In genomic region chr4:18319456-18319855, GRCh38 we compare ENCODE assay signal across 12 cellular contexts.
DNase-seq lines count a peak whose midpoint lies in the region; TF ChIP-seq lines count a peak whose summit lies in the region.
"Had no signal": no experiment of that assay in that cellular context is flagged by ENCODE, and none has a peak within 500 bp of the region (broad histone marks: within the 10 kb centered on the region; RNA-seq: fewer than 3 reads in every experiment).

No MANE protein-coding gene starts in this region.

- no peak overlapping the region for H2BK12ac ChIP-seq in neuronal stem cell (ENCODE audit: low read length)

- H2AFZ ChIP-seq in neuronal stem cell (ENCODE audit: low read length), result peak overlapping the region; percentile 1

- H2BK120ac ChIP-seq in neuronal stem cell (ENCODE audit: low read depth, low read length), result no peak overlapping the region

- H3K9ac ChIP-seq in endocrine pancreas (ENCODE audit: control insufficient read depth, insufficient read depth, low read length), result no peak overlapping the region
- no peak overlapping the region for H3K9ac ChIP-seq in neuronal stem cell (ENCODE audit: low read depth, low read length, poor library complexity)

- H3K4ac ChIP-seq in neuronal stem cell (ENCODE audit: low read length), result no peak overlapping the region

- H4K91ac ChIP-seq in neuronal stem cell (ENCODE audit: low read depth, low read length, poor library complexity), result no peak overlapping the region

- no peak overlapping the region for H2BK5ac ChIP-seq in neuronal stem cell (ENCODE audit: low read length)

- H3K36me3 ChIP-seq in BE2C (no peaks in the 10 kb centered on the region), endocrine pancreas (ENCODE audit: control insufficient read depth, insufficient read depth, low read length) (no peaks in the 10 kb centered on the region), neuronal stem cell (replicated peaks in 1 of 2; ENCODE audit: control insufficient read depth in 2 of 2, insufficient read depth in 2 of 2, low read length in 2 of 2) (no peaks in the 10 kb centered on the region), WERI-Rb-1 (no peaks in the 10 kb centered on the region)

- no peak overlapping the region for H3K4me2 ChIP-seq in neuronal stem cell (ENCODE audit: insufficient read depth, low read length, poor library complexity, severe bottlenecking)

- H3K4me3 ChIP-seq in BE2C (ENCODE audit: low read depth, low read length), result peak overlapping the region; percentile 51
- peak overlapping the region; percentile 35 for H3K4me3 ChIP-seq in endocrine pancreas (ENCODE audit: control insufficient read depth, insufficient read depth, low read length)
- no peak overlapping the region for H3K4me3 ChIP-seq in neuronal stem cell (ENCODE audit: low read length in 2 of 2)
- no peak overlapping the region for H3K4me3 ChIP-seq in WERI-Rb-1 (ENCODE audit: low read depth, low read length)

- no peaks in the 10 kb centered on the region for H3K79me1 ChIP-seq in neuronal stem cell (ENCODE audit: low read depth, low read length)

- no CpG with 5 or more reads among the region's 6 CpGs for WGBS in neuronal stem cell (ENCODE audit: extremely low coverage in 2 of 2, insufficient read length in 2 of 2, insufficient replicate concordance in 1 of 2), 2 donors

- peaks cover 40% of the 10 kb centered on the region for H3K4me1 ChIP-seq in BE2C
- peaks cover 4% of the 10 kb centered on the region for H3K4me1 ChIP-seq in endocrine pancreas (ENCODE audit: control insufficient read depth, insufficient read depth, low read length)
- peaks cover 0 to 6% of the 10 kb centered on the region in 2 donors for H3K4me1 ChIP-seq in neuronal stem cell (ENCODE audit: control insufficient read depth in 2 of 2, insufficient read depth in 1 of 2, low read depth in 1 of 2, low read length in 2 of 2)

- H3K14ac ChIP-seq in neuronal stem cell (ENCODE audit: low read length), result no peak overlapping the region

- no peak overlapping the region for H2AK5ac ChIP-seq in neuronal stem cell (ENCODE audit: low read depth, low read length)

- H3K27me3 ChIP-seq in BE2C, result no peaks in the 10 kb centered on the region
- H3K27me3 ChIP-seq in endocrine pancreas (ENCODE audit: control insufficient read depth, insufficient read depth, low read length), result no peaks in the 10 kb centered on the region
- no peaks in the 10 kb centered on the region for H3K27me3 ChIP-seq in neuronal stem cell (ENCODE audit: control insufficient read depth in 3 of 3, insufficient read depth in 3 of 3, low read depth in 1 of 3, low read length in 3 of 3)
- H3K27me3 ChIP-seq in WERI-Rb-1 (ENCODE audit: insufficient read depth, low read depth, severe bottlenecking), result no peaks in the 10 kb centered on the region

- H2BK15ac ChIP-seq in neuronal stem cell (ENCODE audit: low read length), result no peak overlapping the region

- TF ChIP-seq CTCF in BE2C (IDR thresholded peaks at IDR 0.05; ENCODE audit: low read depth, low read length) (no peak), WERI-Rb-1 (IDR thresholded peaks at IDR 0.05; ENCODE audit: low read depth, low read length) (no peak)

- no peak overlapping the region for H3K27ac ChIP-seq in neuronal stem cell (replicated peaks; ENCODE audit: low read length)
- no peak overlapping the region for H3K27ac ChIP-seq in WERI-Rb-1

- no peak overlapping the region for H3K18ac ChIP-seq in neuronal stem cell (ENCODE audit: low read length)

- H4K8ac ChIP-seq in neuronal stem cell (ENCODE audit: low read depth, low read length), result no peak overlapping the region

- DNase-seq in BE2C (no peak), DMS53 treated with DMSO at 0.1 percent for 48 hours (lab: John Stamatoyannopoulos, UW; ENCODE audit: unreplicated experiment) (peak; percentile 32), neuronal stem cell (ENCODE audit: low spot score) (no peak), WERI-Rb-1 (no peak), LoVo (ENCODE audit: low spot score) (no peak)
- no peak for DNase-seq in activated CD4-positive, CD25-positive, alpha-beta regulatory T cell treated with anti-CD3 and anti-CD28 coated beads, Interleukin-2, amount 50 U/mL, for 72 hours
- DNase-seq: CD8-positive, alpha-beta T cell; GF-D8; H7; KBM-7; NCI-H82 had no signal

- H3K23ac ChIP-seq in neuronal stem cell (ENCODE audit: low read depth, low read length, poor library complexity), result no peak overlapping the region

- H3K9me3 ChIP-seq in BE2C (no peaks in the 10 kb centered on the region), endocrine pancreas (ENCODE audit: control insufficient read depth, low read length) (no peaks in the 10 kb centered on the region), neuronal stem cell (replicated peaks in 1 of 2; ENCODE audit: control insufficient read depth in 2 of 2, insufficient read depth in 1 of 2, low read depth in 1 of 2, low read length in 2 of 2) (no peaks in the 10 kb centered on the region), WERI-Rb-1 (ENCODE audit: severe bottlenecking) (no peaks in the 10 kb centered on the region)

Comparison
In these comparisons a context has a peak if more than half of its experiments do, and no peak if none do; other contexts are left out.
1. H3K4me3 ChIP-seq: peak in BE2C (single experiment) and endocrine pancreas (single experiment); none in neuronal stem cell (0 of 2) and WERI-Rb-1 (single experiment).